Comparison of ENCODE assay signal across 9 cellular contexts in the genomic region with DNA sequence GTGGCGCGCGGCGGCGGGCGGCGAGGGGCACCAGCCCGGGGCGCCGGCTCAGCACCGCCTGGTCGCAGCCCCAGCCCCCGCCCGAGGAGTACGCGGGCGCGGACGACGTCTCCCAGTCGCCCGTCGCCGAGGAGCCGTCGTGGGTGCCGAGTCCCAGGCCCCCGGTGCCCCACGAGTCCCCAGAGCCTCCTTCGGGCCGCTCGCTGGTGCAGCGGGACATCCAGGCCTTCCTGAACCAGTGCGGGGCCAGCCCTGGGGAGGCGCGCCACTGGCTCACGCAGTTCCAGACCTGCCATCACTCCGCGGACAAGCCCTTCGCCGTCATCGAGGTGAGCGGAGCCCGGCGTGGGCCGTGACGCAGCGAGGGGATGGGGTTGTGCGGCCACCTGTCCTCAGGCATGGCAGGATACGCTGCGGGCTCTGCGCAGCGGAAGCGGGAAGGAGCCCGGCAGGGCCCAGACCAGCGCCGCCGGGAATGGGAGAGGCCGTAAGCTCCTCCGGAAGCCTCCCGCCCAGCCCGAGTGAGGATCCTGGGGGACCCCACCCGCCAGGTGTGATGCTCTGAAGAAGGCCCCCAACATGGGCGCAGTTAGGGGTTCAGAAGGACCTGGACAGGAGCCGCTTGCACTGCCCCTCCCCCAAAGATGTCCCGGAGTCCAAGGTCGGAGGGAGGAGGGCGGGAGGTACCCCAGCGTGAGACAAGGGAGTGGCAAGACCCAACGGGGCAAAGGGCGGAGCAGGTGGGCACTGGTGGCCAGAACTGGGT. TPM values are rescaled to one million over a fixed set of nuclear protein-coding genes. Genes with fewer than 3 reads are reported as not detected.
DNase-seq lines count a peak whose midpoint lies in the region; ATAC-seq, FAIRE-seq and TF ChIP-seq lines count a peak whose summit lies in the region.
"Had no signal": no experiment of that assay in that cellular context is flagged by ENCODE, and none has a peak within 500 bp of the region (broad histone marks: within the 10 kb centered on the region; RNA-seq: fewer than 3 reads in every experiment).

No MANE protein-coding gene starts in this region.

- TF ChIP-seq POLR2A in HepG2 (IDR thresholded peaks at IDR 0.05; ENCODE audit: insufficient read depth in 1 of 2, low read depth in 2 of 2, low read length in 2 of 2) (no peak; a peak in 1 of 4 replicates), suprapubic skin (IDR thresholded peaks at IDR 0.05) (no peak)

- POLR2A ChIA-PET in activated CD4-positive, alpha-beta T cell treated with anti-CD3 and anti-CD28 coated beads for 36 hours (lab: Charles Lee): no interaction called here
- POLR2A ChIA-PET in HepG2 (lab: Yijun Ruan, JAX): interaction anchor here (0.5 to 4.5 kb wide), 4 partner anchors 10 to 104 kb away, joined by 4 to 39 read pairs (median 6); a partner anchor contains a TSS

- no peaks in the 10 kb centered on the region for H3K79me2 ChIP-seq in HepG2 (ENCODE audit: insufficient read depth, low read length)

- ATAC-seq in activated CD4-positive, alpha-beta T cell treated with anti-CD3 and anti-CD28 coated beads for 36 hours: no peak
- ATAC-seq in HepG2 (peak; percentile 32), HG03432 (IDR thresholded peaks at IDR 0.05; ENCODE audit: unreplicated experiment) (no peak), GM21390 (IDR thresholded peaks at IDR 0.05; ENCODE audit: unreplicated experiment) (no peak)

- no peak overlapping the region for H2AFZ ChIP-seq in HepG2 (ENCODE audit: low read length)

- no peak overlapping the region for H3K27ac Mint-ChIP-seq in activated CD4-positive, alpha-beta T cell treated with anti-CD3 and anti-CD28 coated beads for 36 hours
- H3K27ac Mint-ChIP-seq in brain: no peak overlapping the region

- TF ChIP-seq RAD21 in HepG2 (CRISPR knock-in tag; IDR thresholded peaks at IDR 0.05): no peak

- peaks cover 54% of the 10 kb centered on the region for H3K4me1 ChIP-seq in HepG2 (ENCODE audit: insufficient read depth, low read length)
- H3K4me1 ChIP-seq in suprapubic skin: peaks cover 41% of the 10 kb centered on the region

- no peaks in the 10 kb centered on the region for H3K9me3 Mint-ChIP-seq in activated CD4-positive, alpha-beta T cell treated with anti-CD3 and anti-CD28 coated beads for 36 hours (ENCODE audit: low read depth)
- H3K9me3 Mint-ChIP-seq in brain: no peaks in the 10 kb centered on the region

- H4K20me1 ChIP-seq in HepG2 (ENCODE audit: insufficient read depth, low read length): no peaks in the 10 kb centered on the region

- H3K4me3 ChIP-seq in HepG2 (replicated peaks in 1 of 3; ENCODE audit: insufficient read depth in 1 of 3, low read depth in 2 of 3, low read length in 3 of 3) (peak overlapping the region; percentile 52 to 80 (median 56)), suprapubic skin (peak overlapping the region; percentile 57)

- intact Hi-C loops in activated CD4-positive, alpha-beta T cell treated with anti-CD3 and anti-CD28 coated beads for 36 hours (cut with DNase I, micrococcal nuclease): no loop called here
- intact Hi-C loops in HepG2 (cut with micrococcal nuclease; ENCODE audit: unreplicated experiment): no loop called here

- H3K9me3 ChIP-seq in HepG2 (ENCODE audit: low read length) (no peaks in the 10 kb centered on the region), suprapubic skin (no peaks in the 10 kb centered on the region)

- TF ChIP-seq CTCF in brain (conservative IDR thresholded peaks at IDR 0.05) (no peak), HepG2 (CRISPR knock-in tag; IDR thresholded peaks at IDR 0.05) (peak; percentile 1; the same call in 1 of the 2 replicates), suprapubic skin (IDR thresholded peaks at IDR 0.05) (no peak)

- H3K36me3 ChIP-seq in HepG2 (replicated peaks in 1 of 2; ENCODE audit: control insufficient read depth in 1 of 2, insufficient read depth in 2 of 2, low read length in 2 of 2) (peaks cover 0 to 12% of the 10 kb centered on the region in 2 experiments; a peak in 2 of 5 replicates), suprapubic skin (no peaks in the 10 kb centered on the region)

- BruUV-seq in HepG2 (replicated peaks; lab: Mats Ljungman, UMichigan): no TSS peak

- no peak overlapping the region for H3K4me3 Mint-ChIP-seq in activated CD4-positive, alpha-beta T cell treated with anti-CD3 and anti-CD28 coated beads for 36 hours
- peak overlapping the region; percentile 22 to 89 (median 63) for H3K4me3 Mint-ChIP-seq in brain

- TF ChIP-seq EP300 in HepG2 (IDR thresholded peaks at IDR 0.05; ENCODE audit: low read depth in 2 of 2, low read length in 2 of 2) (no peak), HepG2 (CRISPR knock-in tag; IDR thresholded peaks at IDR 0.05; ENCODE audit: borderline replicate concordance) (peak; percentile 38), suprapubic skin (IDR thresholded peaks at IDR 0.05) (no peak)

- H3K27me3 Mint-ChIP-seq in activated CD4-positive, alpha-beta T cell treated with anti-CD3 and anti-CD28 coated beads for 36 hours: peaks cover 19% of the 10 kb centered on the region
- H3K27me3 Mint-ChIP-seq in brain: peaks cover 82% of the 10 kb centered on the region

- peak overlapping the region; percentile 88 for H3K4me2 ChIP-seq in HepG2 (ENCODE audit: low read depth, low read length)

- in situ Hi-C loops in HepG2 (cut with HindIII; ENCODE audit: extremely low pct_ligation_motif_present, low pct_unique_long_range_greater_than_20kb): no loop called here

- no peak for FAIRE-seq in HepG2 (lab: Jason Lieb, UNC)

- H3K27me3 ChIP-seq in HepG2 (ENCODE audit: control insufficient read depth in 1 of 2, insufficient read depth in 2 of 2, low read length in 2 of 2) (no peaks in the 10 kb centered on the region), suprapubic skin (peaks cover 22% of the 10 kb centered on the region)

- peak; percentile 43 for DNase-seq in activated CD4-positive, alpha-beta T cell treated with anti-CD3 and anti-CD28 coated beads for 36 hours
- DNase-seq in activated CD4-positive, alpha-beta T cell treated with anti-CD3 and anti-CD28 coated beads for 1 hour: no peak
- DNase-seq in HepG2 (ENCODE audit: low spot score) (no peak), suprapubic skin (ENCODE audit: low spot score in 2 of 2) (peak in 1 of 2 donors; percentile 71), KG1 (lab: John Stamatoyannopoulos, UW) (no peak)

- H3K36me3 Mint-ChIP-seq in activated CD4-positive, alpha-beta T cell treated with anti-CD3 and anti-CD28 coated beads for 36 hours (ENCODE audit: low read depth): peaks cover 12% of the 10 kb centered on the region
- H3K36me3 Mint-ChIP-seq in brain: peaks cover 6% of the 10 kb centered on the region

- H3K4me1 Mint-ChIP-seq in activated CD4-positive, alpha-beta T cell treated with anti-CD3 and anti-CD28 coated beads for 36 hours: peaks cover 20% of the 10 kb centered on the region
- H3K4me1 Mint-ChIP-seq in brain: peaks cover 21% of the 10 kb centered on the region

- H3K27ac ChIP-seq in HepG2 (ENCODE audit: extremely low read length, insufficient read depth, low read length): peak overlapping the region; percentile 26
- no peak overlapping the region for H3K27ac ChIP-seq in suprapubic skin

- WGBS in HepG2 (ENCODE audit: low lambda C conversion rate): 23% methylated on average over 23 of the region's 71 CpGs
- no CpG with 5 or more reads among the region's 71 CpGs for WGBS in suprapubic skin

- CTCF ChIA-PET in activated CD4-positive, alpha-beta T cell treated with anti-CD3 and anti-CD28 coated beads for 36 hours (lab: Charles Lee): interaction anchor here (0.6 to 3.0 kb wide), 4 partner anchors 11 to 78 kb away, joined by 3 to 13 read pairs (median 6); no protein-coding TSS in a partner anchor
- CTCF ChIA-PET in HepG2 (lab: Yijun Ruan, JAX; ENCODE audit: low intra/inter-chr PET ratio, low total read pairs): no interaction called here

- peak overlapping the region; percentile 71 for H3K9ac ChIP-seq in HepG2 (ENCODE audit: insufficient read depth, low read depth, low read length)

RNA-seq across cellular contexts. Expression of a gene that starts 0.5 kb away (rescaled TPM):
- 1 to 10 TPM; 1.3 to 1.5 TPM for total RNA-seq in activated CD4-positive, alpha-beta T cell treated with anti-CD3 and anti-CD28 coated beads for 36 hours
- polyA plus RNA-seq in brain (ENCODE audit: insufficient read depth, low read depth, low replicate concordance) (1.2 TPM), HepG2 (2011; rRNA removed) (5.1 and 10.3 TPM in 2 replicates)
- total RNA-seq in HepG2 (2016; rRNA removed; fragmentation: Illumina TruSeq; extraction: Trizol) (3.0 and 4.3 TPM in 2 replicates), suprapubic skin (1 to 10 TPM in 2 of 4 donors, under 1 TPM in 2; 0.73 to 1.9 (median 0.99) TPM)
- total RNA-seq in HepG2 (2016; cell fraction: cytosol; rRNA removed; fragmentation: Illumina TruSeq; extraction: Trizol; ENCODE audit: low read depth): 1.2 TPM in 2 replicates
- total RNA-seq in HepG2 (2016; cell fraction: insoluble cytoplasmic fraction; rRNA removed; fragmentation: Illumina TruSeq; extraction: Trizol): 2.8 and 4.3 TPM in 2 replicates
- total RNA-seq in HepG2 (2016; cell fraction: membrane; rRNA removed; fragmentation: Illumina TruSeq; extraction: Trizol): 2.2 and 2.3 TPM in 2 replicates
- total RNA-seq in HepG2 (2016; cell fraction: nucleus; rRNA removed; fragmentation: Illumina TruSeq; extraction: Trizol): 2.6 and 2.8 TPM in 2 replicates
- polyA plus RNA-seq in HepG2 (2011; cell fraction: cytosol; rRNA removed): 5.9 and 6.6 TPM in 2 replicates
- polyA plus RNA-seq in HepG2 (2011; cell fraction: nucleus; rRNA removed): 13.6 and 19.6 TPM in 2 replicates
- 2.8 and 7.9 TPM in 2 replicates for polyA plus RNA-seq in HepG2 (2012)
- polyA plus RNA-seq in HepG2 (2016; cell fraction: cytosol; fragmentation: Illumina TruSeq; extraction: Trizol; ENCODE audit: low read depth): 0.93 and 1.1 TPM in 2 replicates
- polyA plus RNA-seq in HepG2 (2016; cell fraction: insoluble cytoplasmic fraction; fragmentation: Illumina TruSeq; extraction: Trizol; ENCODE audit: low read depth): 2.4 and 3.6 TPM in 2 replicates
- 1.6 and 1.8 TPM in 2 replicates for polyA plus RNA-seq in HepG2 (2016; cell fraction: membrane; fragmentation: Illumina TruSeq; extraction: Trizol; ENCODE audit: low read depth)
- polyA plus RNA-seq in HepG2 (2016; cell fraction: nucleus; fragmentation: Illumina TruSeq; extraction: Trizol; ENCODE audit: insufficient read depth, low read depth): 5.8 and 5.9 TPM in 2 replicates
- polyA minus RNA-seq in HepG2 (2011; rRNA and poly(A)+ RNA removed; ENCODE audit: low replicate concordance): 0.82 and 14.6 TPM in 2 replicates
- polyA minus RNA-seq in HepG2 (2011; cell fraction: cytosol; rRNA and poly(A)+ RNA removed): 4.7 and 6.5 TPM in 2 replicates
- polyA minus RNA-seq in HepG2 (2011; cell fraction: nucleus; rRNA and poly(A)+ RNA removed): 4.0 and 9.2 TPM in 2 replicates

RNA-seq across cellular contexts. Expression of a gene that starts 9.8 kb away (rescaled TPM):
- 10 to 100 TPM; 17.6 to 22.7 TPM for total RNA-seq in activated CD4-positive, alpha-beta T cell treated with anti-CD3 and anti-CD28 coated beads for 36 hours
- polyA plus RNA-seq in brain (ENCODE audit: insufficient read depth, low read depth, low replicate concordance) (34.5 TPM), HepG2 (2011; rRNA removed) (100 and 107 TPM in 2 replicates)
- total RNA-seq in HepG2 (2016; rRNA removed; fragmentation: Illumina TruSeq; extraction: Trizol) (50.0 and 72.0 TPM in 2 replicates), suprapubic skin (10 to 100 TPM; 20.7 to 48.5 (median 43.6) TPM)
- 24.7 and 30.5 TPM in 2 replicates for total RNA-seq in HepG2 (2016; cell fraction: cytosol; rRNA removed; fragmentation: Illumina TruSeq; extraction: Trizol; ENCODE audit: low read depth)
- total RNA-seq in HepG2 (2016; cell fraction: insoluble cytoplasmic fraction; rRNA removed; fragmentation: Illumina TruSeq; extraction: Trizol): 50.9 and 73.7 TPM in 2 replicates
- 58.1 and 63.3 TPM in 2 replicates for total RNA-seq in HepG2 (2016; cell fraction: membrane; rRNA removed; fragmentation: Illumina TruSeq; extraction: Trizol)
- total RNA-seq in HepG2 (2016; cell fraction: nucleus; rRNA removed; fragmentation: Illumina TruSeq; extraction: Trizol): 55.2 and 61.0 TPM in 2 replicates
- polyA plus RNA-seq in HepG2 (2011; cell fraction: cytosol; rRNA removed): 128 and 161 TPM in 2 replicates
- 53.5 and 60.7 TPM in 2 replicates for polyA plus RNA-seq in HepG2 (2011; cell fraction: nucleus; rRNA removed)
- 65.5 and 74.9 TPM in 2 replicates for polyA plus RNA-seq in HepG2 (2012)
- 19.8 and 21.2 TPM in 2 replicates for polyA plus RNA-seq in HepG2 (2016; cell fraction: cytosol; fragmentation: Illumina TruSeq; extraction: Trizol; ENCODE audit: low read depth)
- polyA plus RNA-seq in HepG2 (2016; cell fraction: insoluble cytoplasmic fraction; fragmentation: Illumina TruSeq; extraction: Trizol; ENCODE audit: low read depth): 35.3 and 36.8 TPM in 2 replicates
- 39.0 and 44.1 TPM in 2 replicates for polyA plus RNA-seq in HepG2 (2016; cell fraction: membrane; fragmentation: Illumina TruSeq; extraction: Trizol; ENCODE audit: low read depth)
- polyA plus RNA-seq in HepG2 (2016; cell fraction: nucleus; fragmentation: Illumina TruSeq; extraction: Trizol; ENCODE audit: insufficient read depth, low read depth): 68.4 and 69.1 TPM in 2 replicates
- 52.0 and 233 TPM in 2 replicates for polyA minus RNA-seq in HepG2 (2011; rRNA and poly(A)+ RNA removed; ENCODE audit: low replicate concordance)
- polyA minus RNA-seq in HepG2 (2011; cell fraction: cytosol; rRNA and poly(A)+ RNA removed): 45.2 and 52.9 TPM in 2 replicates
- 37.7 and 38.3 TPM in 2 replicates for polyA minus RNA-seq in HepG2 (2011; cell fraction: nucleus; rRNA and poly(A)+ RNA removed)

RNA-seq across cellular contexts. Expression of a gene that starts 51.2 kb away (rescaled TPM):
- total RNA-seq in activated CD4-positive, alpha-beta T cell treated with anti-CD3 and anti-CD28 coated beads for 36 hours: not detected
- polyA plus RNA-seq in brain (ENCODE audit: insufficient read depth, low read depth, low replicate concordance) (not detected), HepG2 (2011; rRNA removed) (0.24 and 0.25 TPM in 2 replicates)
- total RNA-seq in HepG2 (2016; rRNA removed; fragmentation: Illumina TruSeq; extraction: Trizol) (not detected in 2 replicates), suprapubic skin (not detected)
- total RNA-seq in HepG2 (2016; cell fraction: cytosol; rRNA removed; fragmentation: Illumina TruSeq; extraction: Trizol; ENCODE audit: low read depth): not detected in 2 replicates
- not detected in 2 replicates for total RNA-seq in HepG2 (2016; cell fraction: insoluble cytoplasmic fraction; rRNA removed; fragmentation: Illumina TruSeq; extraction: Trizol)
- total RNA-seq in HepG2 (2016; cell fraction: membrane; rRNA removed; fragmentation: Illumina TruSeq; extraction: Trizol): not detected in 2 replicates
- total RNA-seq in HepG2 (2016; cell fraction: nucleus; rRNA removed; fragmentation: Illumina TruSeq; extraction: Trizol): not detected in 2 replicates
- 0.21 and 0.30 TPM in 2 replicates for polyA plus RNA-seq in HepG2 (2011; cell fraction: cytosol; rRNA removed)
- 1.1 and 1.2 TPM in 2 replicates for polyA plus RNA-seq in HepG2 (2011; cell fraction: nucleus; rRNA removed)
- polyA plus RNA-seq in HepG2 (2012): 0.32 TPM in 1 of 2 replicates, not detected in the other
- not detected in 2 replicates for polyA plus RNA-seq in HepG2 (2016; cell fraction: cytosol; fragmentation: Illumina TruSeq; extraction: Trizol; ENCODE audit: low read depth)
- not detected in 2 replicates for polyA plus RNA-seq in HepG2 (2016; cell fraction: insoluble cytoplasmic fraction; fragmentation: Illumina TruSeq; extraction: Trizol; ENCODE audit: low read depth)
- not detected in 2 replicates for polyA plus RNA-seq in HepG2 (2016; cell fraction: membrane; fragmentation: Illumina TruSeq; extraction: Trizol; ENCODE audit: low read depth)
- not detected in 2 replicates for polyA plus RNA-seq in HepG2 (2016; cell fraction: nucleus; fragmentation: Illumina TruSeq; extraction: Trizol; ENCODE audit: insufficient read depth, low read depth)
- polyA minus RNA-seq in HepG2 (2011; rRNA and poly(A)+ RNA removed; ENCODE audit: low replicate concordance): not detected in 2 replicates
- not detected in 2 replicates for polyA minus RNA-seq in HepG2 (2011; cell fraction: cytosol; rRNA and poly(A)+ RNA removed)
- polyA minus RNA-seq in HepG2 (2011; cell fraction: nucleus; rRNA and poly(A)+ RNA removed): not detected in 2 replicates
- total RNA-seq: Daoy had no signal
